17 cellular contexts compared by ENCODE assay signal in the genomic region with DNA sequence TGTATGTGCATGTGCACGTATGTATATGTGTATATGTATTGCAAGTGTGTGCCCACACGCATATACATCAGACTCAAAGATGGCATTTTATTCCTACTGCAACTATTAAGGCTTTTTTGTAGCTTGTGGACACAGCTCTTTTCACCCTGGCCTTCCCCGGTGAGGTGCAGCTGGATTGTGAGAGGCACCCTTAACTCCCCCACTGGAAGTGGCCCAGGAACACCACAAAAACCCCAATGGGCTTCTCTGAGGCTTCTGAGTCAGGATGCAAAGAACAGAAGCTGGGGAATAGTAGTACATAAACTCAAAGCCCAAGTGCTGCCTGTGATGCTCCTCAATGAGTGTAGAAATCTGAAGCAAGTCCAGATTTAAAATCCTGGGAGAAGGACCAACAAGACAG.
DNase-seq lines count a peak whose midpoint lies in the region; ATAC-seq, FAIRE-seq and TF ChIP-seq lines count a peak whose summit lies in the region.
"Had no signal": no experiment of that assay in that cellular context is flagged by ENCODE, and none has a peak within 500 bp of the region (broad histone marks: within the 10 kb centered on the region; RNA-seq: fewer than 3 reads in every experiment).

No MANE protein-coding gene starts in this region.

- no peak for FAIRE-seq in GM12891 (lab: Jason Lieb, UNC)
- FAIRE-seq: A549, GM12878, H1 had no signal

- no peak for ATAC-seq in HG03565 (IDR thresholded peaks at IDR 0.05; ENCODE audit: unreplicated experiment)
- ATAC-seq in HG02970 (IDR thresholded peaks at IDR 0.05; ENCODE audit: low FRiP score, unreplicated experiment): no peak
- ATAC-seq: A549, GM12878 had no signal

- no peak overlapping the region for H3K4me3 ChIP-seq in GM23248
- H3K4me3 ChIP-seq in cardiac fibroblast (replicated peaks in 1 of 2; ENCODE audit: low read depth in 2 of 2, low read length in 2 of 2): no peak overlapping the region
- H3K4me3 ChIP-seq in fibroblast of the aortic adventitia (ENCODE audit: low read depth, low read length): no peak overlapping the region
- H3K4me3 ChIP-seq in subcutaneous abdominal adipose tissue (ENCODE audit: low read depth in 1 of 5, low read length in 5 of 5): no peak overlapping the region
- H3K4me3 ChIP-seq in A673 (ENCODE audit: low read depth, low read length, poor library complexity, severe bottlenecking): no peak overlapping the region
- H3K4me3 ChIP-seq: A549; BLaER1 treated with 17β-estradiol and CSF1 and Interleukin-3, amounts not matched to agents 10 nM and 100 nM; GM12878; HAP-1 had no signal

- no peak overlapping the region for H2AFZ ChIP-seq in GM23248

- no peaks in the 10 kb centered on the region for H3K9me2 ChIP-seq in GM23248 (ENCODE audit: insufficient read depth)

- no peaks in the 10 kb centered on the region for H3K36me3 ChIP-seq in GM23248 (ENCODE audit: low read depth)
- H3K36me3 ChIP-seq in subcutaneous abdominal adipose tissue (ENCODE audit: control insufficient read depth in 5 of 5, insufficient read depth in 5 of 5, low read length in 5 of 5): no peaks in the 10 kb centered on the region
- no peaks in the 10 kb centered on the region for H3K36me3 ChIP-seq in A673 (ENCODE audit: insufficient read depth, low read length, poor library complexity, severe bottlenecking)
- H3K36me3 ChIP-seq: BLaER1 treated with 17β-estradiol and CSF1 and Interleukin-3, amounts not matched to agents 10 nM and 100 nM; HAP-1 had no signal

- CTCF ChIA-PET in A673 (lab: Charles Lee): interaction anchor here (0.6 kb wide), 2 partner anchors 58 to 680 kb away, joined by 5 to 7 read pairs; no protein-coding TSS in a partner anchor

- no peaks in the 10 kb centered on the region for H3K79me2 ChIP-seq in GM23248 (ENCODE audit: insufficient read depth)

- intact Hi-C loops in A673 (cut with micrococcal nuclease; ENCODE audit: unreplicated experiment): no loop called here

- no peak overlapping the region for H3K4me2 ChIP-seq in GM23248 (ENCODE audit: unreplicated experiment)
- H3K4me2 ChIP-seq: A549; BLaER1 treated with 17β-estradiol and CSF1 and Interleukin-3, amounts not matched to agents 10 nM and 100 nM had no signal

- no peak overlapping the region for H3K9ac ChIP-seq in GM23248
- H3K9ac ChIP-seq in subcutaneous abdominal adipose tissue (ENCODE audit: low read length in 5 of 5): no peak overlapping the region
- H3K9ac ChIP-seq: BLaER1 treated with 17β-estradiol and CSF1 and Interleukin-3, amounts not matched to agents 10 nM and 100 nM had no signal

- no peaks in the 10 kb centered on the region for H3K9me3 ChIP-seq in GM23248 (ENCODE audit: low read depth)
- no peaks in the 10 kb centered on the region for H3K9me3 ChIP-seq in subcutaneous abdominal adipose tissue (ENCODE audit: control insufficient read depth in 5 of 5, low read length in 5 of 5)
- H3K9me3 ChIP-seq in A673 (ENCODE audit: low read depth, low read length, poor library complexity, severe bottlenecking): no peaks in the 10 kb centered on the region
- H3K9me3 ChIP-seq: A549; BLaER1 treated with 17β-estradiol and CSF1 and Interleukin-3, amounts not matched to agents 10 nM and 100 nM; HAP-1 had no signal

- no peaks in the 10 kb centered on the region for H3K27me3 ChIP-seq in GM23248 (replicated peaks; ENCODE audit: insufficient read depth)
- H3K27me3 ChIP-seq in subcutaneous abdominal adipose tissue (ENCODE audit: control insufficient read depth in 5 of 5, insufficient read depth in 4 of 5, low read length in 5 of 5): no peaks in the 10 kb centered on the region
- no peaks in the 10 kb centered on the region for H3K27me3 ChIP-seq in A673 (replicated peaks; ENCODE audit: insufficient read depth, low read depth, low read length, poor library complexity)
- H3K27me3 ChIP-seq: BLaER1 treated with 17β-estradiol and CSF1 and Interleukin-3, amounts not matched to agents 10 nM and 100 nM had no signal

- TF ChIP-seq POLR2A in GM12891 (IDR thresholded peaks at IDR 0.05; ENCODE audit: low read depth, low read length): no peak

- H3F3A ChIP-seq in GM23248 (ENCODE audit: insufficient read depth): 0 out of 2 replicates have a peak, but pooled peaks cover 4% of the 10 kb centered on the region

- no peak for TF ChIP-seq CTCF in cardiac fibroblast (IDR thresholded peaks at IDR 0.05; ENCODE audit: low read depth, low read length)
- TF ChIP-seq CTCF in fibroblast of the aortic adventitia (IDR thresholded peaks at IDR 0.05; ENCODE audit: insufficient read depth, low read length): no peak
- TF ChIP-seq CTCF in A673 (conservative IDR thresholded peaks at IDR 0.05; ENCODE audit: low read depth, low read length): no peak

- POLR2A ChIA-PET in A673 (lab: Charles Lee; ENCODE audit: low non-redundant PET): no interaction called here

- 57 to 87% methylated on average over 3 of the region's 3 CpGs for WGBS in GM23248 (ENCODE audit: low coverage in 1 of 2, low lambda C conversion rate in 2 of 2, missing lambda C conversion rate in 2 of 2), 2 experiments

- no TSS peak for BruUV-seq in A673 (replicated peaks; lab: Mats Ljungman, UMichigan)

- in situ Hi-C loops in GM23248 (cut with MboI): no loop called here

- H4K20me1 ChIP-seq in GM23248 (ENCODE audit: insufficient read depth): no peaks in the 10 kb centered on the region
- H4K20me1 ChIP-seq: BLaER1 treated with 17β-estradiol and CSF1 and Interleukin-3, amounts not matched to agents 10 nM and 100 nM had no signal

- DNase-seq in GM23248: peak; percentile 8
- DNase-seq in cardiac fibroblast (ENCODE audit: low read depth in 2 of 2): peak; percentile 42 to 58
- peak; percentile 36 for DNase-seq in fibroblast of the aortic adventitia (ENCODE audit: low read depth)
- no peak for DNase-seq in GM12891 (ENCODE audit: insufficient read length, low spot score)
- DNase-seq in A673 (ENCODE audit: low spot score): no peak
- DNase-seq: Calu3; CD4-positive, CD25-positive, alpha-beta regulatory T cell; DMS 273 treated with DMSO at 0.1 percent for 48 hours had no signal

- H3K4me1 ChIP-seq in GM23248 (ENCODE audit: insufficient read depth) (peaks cover 13% of the 10 kb centered on the region; the same call in 1 of the 2 replicates), subcutaneous abdominal adipose tissue (ENCODE audit: control insufficient read depth in 5 of 5, insufficient read depth in 5 of 5, low read length in 5 of 5) (peaks cover 12 to 53% (median 41%) of the 10 kb centered on the region in 5 donors), A673 (ENCODE audit: insufficient read depth, low read length, poor library complexity, severe bottlenecking) (peaks cover 31% of the 10 kb centered on the region)
- H3K4me1 ChIP-seq: A549; BLaER1 treated with 17β-estradiol and CSF1 and Interleukin-3, amounts not matched to agents 10 nM and 100 nM; HAP-1 had no signal

- H3K27ac ChIP-seq in GM23248 (no peak overlapping the region), subcutaneous abdominal adipose tissue (ENCODE audit: low read depth, low read length) (peak overlapping the region; percentile 76), A673 (ENCODE audit: low read depth, low read length, poor library complexity, severe bottlenecking) (no peak overlapping the region)
- H3K27ac ChIP-seq: A549; BLaER1 treated with 17β-estradiol and CSF1 and Interleukin-3, amounts not matched to agents 10 nM and 100 nM; HL-60 had no signal

TF ChIP-seq in GM12891, 5 proteins besides CTCF, POLR2A, EP300 and RAD21:
- TF ChIP-seq POLR2AphosphoS5 (IDR thresholded peaks at IDR 0.05; ENCODE audit: low read depth, low read length) (no peak), POU2F2 (IDR thresholded peaks at IDR 0.05; ENCODE audit: low read depth, low read length) (no peak)

Comparison
In these comparisons a context has a peak if more than half of its experiments do, and no peak if none do; other contexts are left out.
1. DNase-seq: peak in GM23248 (single experiment), cardiac fibroblast (2 of 2) and fibroblast of the aortic adventitia (single experiment); none in GM12891 (single experiment) and A673 (single experiment).